ENCODE assay signal across 8 cellular contexts in genomic region chr6:28136585-28137457, GRCh38. TPM values are rescaled to one million over a fixed set of nuclear protein-coding genes. Genes with fewer than 3 reads are reported as not detected.
DNase-seq lines count a peak whose midpoint lies in the region; ATAC-seq and TF ChIP-seq lines count a peak whose summit lies in the region.

No MANE protein-coding gene starts in this region.

- no peak overlapping the region for H3K23ac ChIP-seq in trophoblast cell (ENCODE audit: low read length)

- peak overlapping the region; percentile 64 for H2BK5ac ChIP-seq in trophoblast cell (ENCODE audit: low read depth, low read length, poor library complexity)

- in situ Hi-C loops in transverse colon (cut with MboI; ENCODE audit: low pct_ligation_motif_present in 1 of 4, low pct_unique_long_range_greater_than_20kb in 1 of 4, low sequenced_read_pairs in 3 of 4), result loop anchor here in 3 of 4 donors (10.0 to 25.0 kb wide), 2 partner anchors 218 to 225 kb away; no protein-coding TSS in a partner anchor

- intact Hi-C loops in cardiac septum (cut with DNase I), result loop anchor here (5.0 to 10.0 kb wide), 2 partner anchors 118 to 200 kb away; partner anchors contain the start of genes NKAPL, ZKSCAN4 and ZSCAN31
- intact Hi-C loops in transverse colon (cut with DNase I; ENCODE audit: low total_unique reads), result loop anchor here (10.0 kb wide), 1 partner anchor 218 kb away; no protein-coding TSS in a partner anchor

- peaks cover 5% of the 10 kb centered on the region for H3K79me2 ChIP-seq in trophoblast cell (ENCODE audit: control insufficient read depth, insufficient read depth, low read length, poor library complexity)

- H2BK120ac ChIP-seq in trophoblast cell (ENCODE audit: insufficient read depth, low read length, poor library complexity), result peak overlapping the region; percentile 75

- no peak overlapping the region for H2BK12ac ChIP-seq in trophoblast cell (ENCODE audit: low read length)

- WGBS in adipose tissue, 3 donors, result 0 to 1% (median 0%) methylated on average over 57 of the region's 57 CpGs
- no CpG with 5 or more reads among the region's 57 CpGs for WGBS in trophoblast cell (ENCODE audit: extremely low coverage, insufficient coverage, insufficient read length)
- WGBS in transverse colon (ENCODE audit: low coverage in 1 of 2), 2 donors, result 0% methylated on average over 15 to 53 of the region's 57 CpGs

- H2AFZ ChIP-seq in trophoblast cell (ENCODE audit: insufficient read depth, low read length, poor library complexity), result peak overlapping the region; percentile 99

- TF ChIP-seq POLR2A in transverse colon (IDR thresholded peaks at IDR 0.05), result peak; percentile 30

- peak overlapping the region; percentile 99 for H4K8ac ChIP-seq in trophoblast cell (ENCODE audit: low read depth, low read length)

- H3K4me1 ChIP-seq in trophoblast cell (ENCODE audit: control insufficient read depth in 1 of 2, insufficient read depth in 2 of 2, low read length in 2 of 2), result peaks cover 0 to 8% of the 10 kb centered on the region in 2 experiments
- peaks cover 5 to 45% (median 13%) of the 10 kb centered on the region in 4 donors for H3K4me1 ChIP-seq in transverse colon

- H3K79me1 ChIP-seq in trophoblast cell (ENCODE audit: low read length), result peaks cover 7% of the 10 kb centered on the region

- no peaks in the 10 kb centered on the region for H3K27me3 ChIP-seq in trophoblast cell (ENCODE audit: insufficient read depth, low read length)
- no peaks in the 10 kb centered on the region for H3K27me3 ChIP-seq in transverse colon

- peak overlapping the region; percentile 89 for H3K4me2 ChIP-seq in trophoblast cell (ENCODE audit: low read length)

- peak overlapping the region; percentile 84 for H3K9ac ChIP-seq in trophoblast cell (ENCODE audit: low read length)

- peak overlapping the region; percentile 93 for H3K14ac ChIP-seq in trophoblast cell (ENCODE audit: low read length)

- TF ChIP-seq CTCF in GM10266 (IDR thresholded peaks at IDR 0.05; ENCODE audit: control insufficient read depth, insufficient read depth, low read depth, missing control alignments) (no peak), transverse colon (IDR thresholded peaks at IDR 0.05) (no peak)

- H3K27ac ChIP-seq in adipose tissue (ENCODE audit: low read depth, low read length), result peak overlapping the region; percentile 26
- H3K27ac ChIP-seq in trophoblast cell (ENCODE audit: low read depth, low read length), result peak overlapping the region; percentile 63
- H3K27ac ChIP-seq in transverse colon, result peak overlapping the region; percentile 87 to 95 (median 92)

- peak; percentile 59 for DNase-seq in GM10266 (ENCODE audit: extremely low spot score)
- peak; percentile 94 for DNase-seq in NCI-H1105 treated with DMSO at 0.1 percent for 48 hours (lab: John Stamatoyannopoulos, UW)
- peak; percentile 93 to 97 for DNase-seq in SW 1271 (lab: John Stamatoyannopoulos, UW)
- DNase-seq in cardiac septum (ENCODE audit: low spot score), result peak; percentile 92
- peak; percentile 48 to 69 for DNase-seq in trophoblast cell
- DNase-seq in transverse colon, result peak; percentile 90

- H4K12ac ChIP-seq in trophoblast cell (ENCODE audit: low read depth, low read length), result peak overlapping the region; percentile 97

- peak overlapping the region; percentile 25 for H3K18ac ChIP-seq in trophoblast cell (ENCODE audit: low read length)

- peak overlapping the region; percentile 86 for H4K91ac ChIP-seq in trophoblast cell (ENCODE audit: low read depth, low read length)

- H3K9me3 ChIP-seq in trophoblast cell (ENCODE audit: insufficient read depth, low read depth, low read length) (no peaks in the 10 kb centered on the region), transverse colon (no peaks in the 10 kb centered on the region)

- H3K36me3 ChIP-seq in trophoblast cell (ENCODE audit: control insufficient read depth in 1 of 2, insufficient read depth in 2 of 2, low read length in 2 of 2) (peaks cover 0 to 2% of the 10 kb centered on the region in 2 experiments), transverse colon (no peaks in the 10 kb centered on the region)

- peak overlapping the region; percentile 83 for H3K4me3 ChIP-seq in trophoblast cell (ENCODE audit: low read depth, low read length)
- peak overlapping the region; percentile 52 to 73 (median 64) for H3K4me3 ChIP-seq in transverse colon

- no peak overlapping the region for H2AK5ac ChIP-seq in trophoblast cell (ENCODE audit: low read length)

- TF ChIP-seq EP300 in transverse colon (IDR thresholded peaks at IDR 0.05; ENCODE audit: low read depth), result no peak

- peak; percentile 67 for ATAC-seq in HG02642 (IDR thresholded peaks at IDR 0.05; ENCODE audit: poor library complexity, unreplicated experiment)

- H3K4ac ChIP-seq in trophoblast cell (ENCODE audit: low read depth, low read length), result peak overlapping the region; percentile 25

RNA-seq across cellular contexts. Expression of gene ZKSCAN8, which starts 4.9 kb away (rescaled TPM):
- polyA plus RNA-seq in adipose tissue, result 1 to 10 TPM; 3.5 to 6.1 (median 3.7) TPM
- total RNA-seq in cardiac septum, result 15.7 TPM
- polyA plus RNA-seq in trophoblast cell (2013), result 12.9 and 13.1 TPM in 2 replicates
- total RNA-seq in transverse colon, result 10 to 100 TPM; 12.3 to 37.0 (median 15.5) TPM

RNA-seq across cellular contexts. Expression of gene ZSCAN16, which starts 12.4 kb away (rescaled TPM):
- polyA plus RNA-seq in adipose tissue, result 1 to 10 TPM; 2.6 to 3.7 (median 2.7) TPM
- 1.9 TPM for total RNA-seq in cardiac septum
- 4.1 and 4.4 TPM in 2 replicates for polyA plus RNA-seq in trophoblast cell (2013)
- total RNA-seq in transverse colon, result 10 to 100 TPM in 1 of 4 donors, 1 to 10 TPM in 2, not detected in 1; 7.5 to 19.5 (median 9.5) TPM

RNA-seq across cellular contexts. Expression of gene ZNF165, which starts 56.5 kb away (rescaled TPM):
- 1 to 10 TPM in 2 of 3 donors, under 1 TPM in 1; 0.31 to 2.3 (median 1.0) TPM for polyA plus RNA-seq in adipose tissue
- 0.13 TPM for total RNA-seq in cardiac septum
- 11.3 and 11.9 TPM in 2 replicates for polyA plus RNA-seq in trophoblast cell (2013)
- total RNA-seq in transverse colon, result 10 to 100 TPM in 1 of 4 donors, 1 to 10 TPM in 3; 1.1 to 20.1 (median 3.8) TPM

Comparison
In these comparisons a context has a peak if more than half of its experiments do, and no peak if none do; other contexts are left out.
1. Peak in every context shown above with its lines: DNase-seq, ATAC-seq, H3K4me3 ChIP-seq and H3K27ac ChIP-seq.
2. H3K27ac ChIP-seq: peak in every context shown above with its lines; median percentile 92 in transverse colon; 63 in trophoblast cell; 26 in adipose tissue.